In genomic region chr4:8509311-8509950, GRCh38 we compare ENCODE assay signal across 26 cellular contexts.
"Had no signal": no experiment of that assay in that cellular context is flagged by ENCODE, and none has a peak within 500 bp of the region (broad histone marks: within the 10 kb centered on the region; RNA-seq: fewer than 3 reads in every experiment).

No MANE protein-coding gene starts in this region.

- H3K4me3 ChIP-seq: colonic mucosa, esophagus muscularis mucosa, gastroesophageal sphincter, heart left ventricle, hepatocyte, lower lobe of right lung, pancreas, psoas muscle, thoracic aorta, tibial nerve, upper lobe of left lung had no signal

- H3K27ac ChIP-seq: colonic mucosa, esophagus muscularis mucosa, foreskin keratinocyte, gastroesophageal sphincter, heart left ventricle, hepatocyte, lower lobe of right lung, neutrophil, pancreas, psoas muscle, thoracic aorta, tibial nerve, upper lobe of left lung had no signal

- H3K79me2 ChIP-seq: hepatocyte had no signal

- H3K4me2 ChIP-seq: hepatocyte had no signal

- H3K36me3 ChIP-seq: colonic mucosa, esophagus muscularis mucosa, gastroesophageal sphincter, heart left ventricle, lower lobe of right lung, neutrophil, pancreas, thoracic aorta, upper lobe of left lung had no signal

- H2AFZ ChIP-seq: hepatocyte had no signal

- DNase-seq: colonic mucosa; effector memory CD4-positive, alpha-beta T cell; foreskin keratinocyte; kidney glomerular epithelial cell; left ventricle myocardium superior; lower lobe of right lung; nephron progenitor cell; psoas muscle; right cardiac atrium; small intestine; stimulated activated CD4-positive, alpha-beta T cell treated with anti-CD3 and anti-CD28 coated beads, Interleukin-15, amount 100 ng/mL, for 24 hours; stimulated activated CD4-positive, alpha-beta T cell treated with anti-CD3 and anti-CD28 coated beads, Interleukin-2, amount 100 ng/mL, for 48 hours; stimulated activated naive B cell treated with anti-CD40 and anti-IgM and Interleukin-4, amounts not matched to agents 10 μg/mL and 1 μg/mL and 100 μg/mL, for 72 hours had no signal

- H3K4me1 ChIP-seq: colonic mucosa, foreskin keratinocyte, pancreas had no signal

- ATAC-seq: foreskin keratinocyte; gastroesophageal sphincter; heart left ventricle; left ventricle myocardium superior; lower lobe of right lung; naive thymus-derived CD8-positive, alpha-beta T cell; pancreas; psoas muscle; right cardiac atrium; stimulated activated naive B cell treated with anti-CD40 and anti-IgM and Interleukin-4, amounts not matched to agents 10 μg/mL and 1 μg/mL and 100 μg/mL, for 72 hours had no signal

- H3K9me3 ChIP-seq: colonic mucosa, esophagus muscularis mucosa, gastroesophageal sphincter, heart left ventricle, lower lobe of right lung, neutrophil, pancreas, psoas muscle, thoracic aorta, upper lobe of left lung had no signal

- H3K27me3 ChIP-seq: colonic mucosa, esophagus muscularis mucosa, gastroesophageal sphincter, heart left ventricle, hepatocyte, neutrophil, pancreas, tibial nerve, upper lobe of left lung had no signal

- FAIRE-seq: endothelial cell of umbilical vein, islet of Langerhans, pancreas, small intestine, urothelium cell line had no signal
